In genomic region chrX:48475774-48476577, GRCh38 we compare ENCODE assay signal across 8 cellular contexts. TPM values are rescaled to one million over a fixed set of nuclear protein-coding genes. Genes with fewer than 3 reads are reported as not detected.
DNase-seq lines count a peak whose midpoint lies in the region; ATAC-seq and TF ChIP-seq lines count a peak whose summit lies in the region.

TSS of gene FTSJ1 (plus strand) at chrX:48476199. CDS start at chrX:48478048, 1,849 bp downstream.

- POLR2A ChIA-PET in BJ (lab: Charles Lee) = interaction anchor here (0.5 to 0.6 kb wide), 2 partner anchors 98 to 611 kb away, joined by 3 read pairs; partner anchors contain the start of gene RBM3

- peak within 1 kb of the TSS; percentile 86 for H3K4me3 ChIP-seq in BJ (ENCODE audit: low read depth, low read length)

- CTCF ChIA-PET in BJ (lab: Yijun Ruan, JAX) = no interaction called here

- DNase-seq in BJ (ENCODE audit: low read depth) = peak; percentile 82
- peak; percentile 88 for DNase-seq in NCI-H748 (lab: John Stamatoyannopoulos, UW; ENCODE audit: unreplicated experiment)
- DNase-seq in activated CD4-positive, alpha-beta T cell treated with anti-CD3 and anti-CD28 coated beads, Interleukin-2, amount 50 U/mL, for 1 hour = peak; percentile 84
- DNase-seq in cortex of kidney (lab: John Stamatoyannopoulos, UW) = peak; percentile 8
- DNase-seq in left lobe of liver (ENCODE audit: low spot score) = peak; percentile 91
- peak; percentile 84 for DNase-seq in stimulated activated CD4-positive, alpha-beta T cell treated with anti-CD3 and anti-CD28 coated beads, Interleukin-2, amount 100 ng/mL, for 4 hours (ENCODE audit: low read depth)

- H3K27me3 ChIP-seq in BJ (ENCODE audit: control insufficient read depth, insufficient read depth, low read length) = no peaks in the 10 kb centered on the region

- peak; percentile 79 for ATAC-seq in GM19324 (IDR thresholded peaks at IDR 0.05; ENCODE audit: low FRiP score, unreplicated experiment)
- peak; percentile 78 for ATAC-seq in HG03469 (IDR thresholded peaks at IDR 0.05; ENCODE audit: unreplicated experiment)
- ATAC-seq in left lobe of liver = peak; percentile 94

- H3K36me3 ChIP-seq in BJ (ENCODE audit: control insufficient read depth, insufficient read depth, low read length) = no peaks in the 10 kb centered on the region

- no peak for TF ChIP-seq CTCF in BJ (IDR thresholded peaks at IDR 0.05; ENCODE audit: insufficient read depth, low read depth, low read length)

RNA-seq across cellular contexts. Expression of gene FTSJ1, which starts in this region (rescaled TPM):
- polyA plus RNA-seq in BJ (2011; rRNA removed) = 24.5 and 44.3 TPM in 2 replicates
- 21.4 and 29.8 TPM in 2 replicates for polyA minus RNA-seq in BJ (2011; rRNA and poly(A)+ RNA removed)
- 15.6 TPM for total RNA-seq in left lobe of liver

Comparison
In these comparisons a context has a peak if more than half of its experiments do, and no peak if none do; other contexts are left out.
1. Peak in every context shown above with its lines: DNase-seq, ATAC-seq and H3K4me3 ChIP-seq.
2. DNase-seq: peak in every context shown above with its lines; median percentile 91 in left lobe of liver; 88 in NCI-H748; 84 in activated CD4-positive, alpha-beta T cell treated with anti-CD3 and anti-CD28 coated beads, Interleukin-2, amount 50 U/mL, for 1 hour; 84 in stimulated activated CD4-positive, alpha-beta T cell treated with anti-CD3 and anti-CD28 coated beads, Interleukin-2, amount 100 ng/mL, for 4 hours; 82 in BJ; 8 in cortex of kidney.